8 cellular contexts compared by ENCODE assay signal in the genomic region with DNA sequence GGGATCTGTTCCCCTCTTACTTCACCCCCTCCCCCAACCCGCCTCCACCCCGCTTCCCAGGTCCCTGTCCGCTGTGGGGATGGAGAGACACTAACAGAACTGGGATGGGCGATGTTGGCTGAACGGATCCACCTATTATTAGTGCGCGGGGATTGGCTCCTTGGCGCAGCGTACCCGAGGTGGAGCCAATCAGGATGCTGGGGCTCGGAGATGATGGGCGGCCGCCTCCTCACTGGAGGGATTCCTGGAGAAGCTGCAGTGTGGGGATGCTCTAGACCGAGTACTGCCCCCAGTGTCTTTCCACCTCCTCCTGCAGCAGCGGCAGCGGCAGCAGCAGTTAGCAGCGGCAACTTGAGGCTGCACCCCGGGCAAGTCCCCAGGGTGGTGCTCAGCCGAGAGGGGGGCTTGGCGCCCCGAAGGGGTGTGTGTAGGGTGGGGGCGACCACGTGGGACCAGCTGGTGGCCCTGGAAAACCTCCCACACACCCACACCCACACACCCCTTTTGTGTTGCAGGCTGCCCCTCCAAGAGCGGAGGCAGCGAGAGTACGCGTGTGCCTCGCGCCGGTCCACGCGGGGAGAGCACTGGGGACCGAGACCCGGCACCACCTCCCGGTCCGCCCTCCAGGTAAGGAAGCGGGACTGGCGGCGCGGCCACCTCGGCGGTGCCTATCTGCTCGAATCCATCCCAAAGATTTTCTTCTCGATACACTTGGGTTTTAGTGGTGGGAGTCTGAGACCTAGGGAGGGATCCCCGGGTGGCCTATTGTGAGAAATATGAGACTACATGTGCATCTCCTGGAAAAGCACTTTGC. TPM values are rescaled to one million over a fixed set of nuclear protein-coding genes. Genes with fewer than 3 reads are reported as not detected.
A peak's percentile ranks its signal among the peaks of the same experiment; 100 is the strongest.
DNase-seq lines count a peak whose midpoint lies in the region; ATAC-seq and TF ChIP-seq lines count a peak whose summit lies in the region.

TSS of gene SYT1 (plus strand) at position 292 of the 814 bp plus-strand sequence.

- ATAC-seq in psoas muscle (peak in 1 of 4 donors; percentile 46), GM21723 (IDR thresholded peaks at IDR 0.05; ENCODE audit: unreplicated experiment) (no peak)

- intact Hi-C loops in psoas muscle (cut with DNase I) = no loop called here

- no peaks in the 10 kb centered on the region for H4K20me1 ChIP-seq in GM23248 (ENCODE audit: insufficient read depth)

- H3K4me3 ChIP-seq in GM23248 = peak within 1 kb of the TSS; percentile 94
- H3K4me3 ChIP-seq in right atrium auricular region = peak within 1 kb of the TSS; percentile 18 to 44
- H3K4me3 ChIP-seq in psoas muscle = peak within 1 kb of the TSS; percentile 55

- in situ Hi-C loops in Caki2 (cut with HindIII; ENCODE audit: low pct_unique_long_range_greater_than_20kb, low sequenced_read_pairs) = no loop called here
- in situ Hi-C loops in GM23248 (cut with MboI) = no loop called here

- H3K4me2 ChIP-seq in GM23248 (ENCODE audit: unreplicated experiment) = peak within 1 kb of the TSS; percentile 98

- H3K4me1 ChIP-seq in GM23248 (ENCODE audit: insufficient read depth) = no peaks in the 10 kb centered on the region
- H3K4me1 ChIP-seq in right atrium auricular region = peaks cover 0 to 21% of the 10 kb centered on the region in 2 donors
- no peaks in the 10 kb centered on the region for H3K4me1 ChIP-seq in psoas muscle

- H3K36me3 ChIP-seq in GM23248 (ENCODE audit: low read depth) (no peaks in the 10 kb centered on the region), right atrium auricular region (no peaks in the 10 kb centered on the region), psoas muscle (ENCODE audit: insufficient read depth in 1 of 2, low read depth in 1 of 2) (no peaks in the 10 kb centered on the region)

- H3K9ac ChIP-seq in GM23248 = peak within 1 kb of the TSS; percentile 62

- H2AFZ ChIP-seq in GM23248 = peak within 1 kb of the TSS; percentile 99

- peak; percentile 98 for DNase-seq in Caki2 (ENCODE audit: low read depth)
- DNase-seq in GM23248 = peak; percentile 89
- DNase-seq in NCI-H1694 treated with DMSO at 0.1 percent for 48 hours (lab: John Stamatoyannopoulos, UW) = peak; percentile 87
- DNase-seq in anterior cingulate cortex (lab: John Stamatoyannopoulos, UW) = peak in 57 of 58 donors; percentile 17 to 92 (median 70)
- DNase-seq in right atrium auricular region (ENCODE audit: low spot score) = no peak
- DNase-seq in psoas muscle = peak; percentile 14 to 41
- no peak for DNase-seq in SKM-1 treated with dmso at 0.1 percent for 144 hours (lab: John Stamatoyannopoulos, UW; ENCODE audit: unreplicated experiment)

- WGBS in GM23248 (ENCODE audit: low coverage in 1 of 2, low lambda C conversion rate in 2 of 2, missing lambda C conversion rate in 2 of 2), 2 experiments = 1 to 2% methylated on average over 42 to 44 of the region's 45 CpGs
- WGBS in psoas muscle, 3 donors = 1 to 2% (median 2%) methylated on average over 42 to 44 of the region's 45 CpGs

- H3K79me2 ChIP-seq in GM23248 (ENCODE audit: insufficient read depth) = no peaks in the 10 kb centered on the region

- H3K27me3 ChIP-seq in GM23248 (replicated peaks; ENCODE audit: insufficient read depth) (no peaks in the 10 kb centered on the region), right atrium auricular region (peaks cover 0 to 9% of the 10 kb centered on the region in 2 donors), psoas muscle (ENCODE audit: insufficient read depth in 3 of 3, low read length in 2 of 3) (peaks cover 2 to 24% (median 12%) of the 10 kb centered on the region in 3 donors)

- H3K27ac ChIP-seq in GM23248 = no peak within 1 kb of the TSS
- H3K27ac ChIP-seq in right atrium auricular region = no peak within 1 kb of the TSS
- H3K27ac ChIP-seq in psoas muscle = no peak within 1 kb of the TSS

- no peaks in the 10 kb centered on the region for H3K9me3 ChIP-seq in GM23248 (ENCODE audit: low read depth)
- no peaks in the 10 kb centered on the region for H3K9me3 ChIP-seq in right atrium auricular region
- no peaks in the 10 kb centered on the region for H3K9me3 ChIP-seq in psoas muscle

- H3K9me2 ChIP-seq in GM23248 (ENCODE audit: insufficient read depth) = no peaks in the 10 kb centered on the region

- no peak for TF ChIP-seq CTCF in right atrium auricular region (IDR thresholded peaks at IDR 0.05)
- TF ChIP-seq CTCF in psoas muscle (IDR thresholded peaks at IDR 0.05) = no peak

- no peaks in the 10 kb centered on the region for H3F3A ChIP-seq in GM23248 (ENCODE audit: insufficient read depth)

RNA-seq across cellular contexts. Expression of gene SYT1, which starts in this region (rescaled TPM):
- 0.74 and 1.1 TPM in 2 replicates for total RNA-seq in Caki2 (2014; rRNA removed; shearing (Covaris generic); ENCODE audit: low replicate concordance)
- total RNA-seq in GM23248 (2014; rRNA removed; shearing (Covaris generic)) = 2.4 and 3.0 TPM in 2 replicates
- polyA plus RNA-seq in GM23248 (2016; fragmentation: Nextera tagmentation; extraction: Ambion mirVana) (1.7 and 2.3 TPM in 2 replicates), psoas muscle (under 1 TPM in 2 of 3 donors, not detected in 1; 0.05 to 0.18 TPM)
- total RNA-seq in right atrium auricular region (under 1 TPM in 1 of 2 donors, not detected in 1; 0.16 TPM), psoas muscle (under 1 TPM in 3 of 4 donors, not detected in 1; 0.13 to 0.34 (median 0.14) TPM)

Comparison
In these comparisons a context has a peak if more than half of its experiments do, and no peak if none do; other contexts are left out.
1. Peak in DNase-seq and H3K4me3 ChIP-seq in psoas muscle; RNA of the gene not detected or under 1 TPM.
2. DNase-seq: peak in Caki2 (single experiment), GM23248 (single experiment), NCI-H1694 treated with DMSO at 0.1 percent for 48 hours (single experiment) and anterior cingulate cortex (57 of 58); none in right atrium auricular region (single experiment) and SKM-1 treated with dmso at 0.1 percent for 144 hours (single experiment).
3. H3K4me3 ChIP-seq: peak in every context shown above with its lines; median percentile 94 in GM23248; 55 in psoas muscle; 31 in right atrium auricular region.